In the genomic region with DNA sequence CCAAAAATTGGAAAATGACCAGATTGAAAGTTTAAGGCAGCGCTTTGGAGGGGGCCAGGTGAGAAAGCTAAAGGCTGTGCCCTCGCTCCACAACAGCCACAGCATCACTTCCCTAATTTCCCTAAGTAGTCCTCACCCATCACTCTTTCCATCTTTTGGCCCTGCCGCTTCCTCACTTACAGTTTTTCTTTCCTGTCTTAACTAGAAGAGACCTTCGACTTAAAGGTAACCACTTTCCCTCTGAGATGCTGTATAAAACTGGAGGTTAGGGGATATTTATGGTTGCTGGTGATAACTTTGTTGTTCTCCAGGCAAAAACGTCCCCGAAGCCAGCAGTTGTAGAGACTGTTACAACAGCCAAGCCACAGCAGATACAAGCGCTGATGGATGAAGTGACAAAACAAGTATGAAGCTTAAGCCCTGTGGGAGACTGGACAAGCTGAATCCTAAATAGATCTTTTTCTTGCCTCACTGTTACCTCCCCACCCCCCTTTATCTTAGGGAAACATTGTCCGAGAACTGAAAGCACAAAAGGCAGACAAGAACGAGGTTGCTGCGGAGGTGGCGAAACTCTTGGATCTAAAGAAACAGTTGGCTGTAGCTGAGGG, we compare ENCODE assay signal across 16 cellular contexts. TPM values are rescaled to one million over a fixed set of nuclear protein-coding genes. Genes with fewer than 3 reads are reported as not detected.
A peak's percentile ranks its signal among the peaks of the same experiment; 100 is the strongest.
DNase-seq lines count a peak whose midpoint lies in the region; ATAC-seq, FAIRE-seq and TF ChIP-seq lines count a peak whose summit lies in the region.
"Had no signal": no experiment of that assay in that cellular context is flagged by ENCODE, and none has a peak within 500 bp of the region (broad histone marks: within the 10 kb centered on the region; RNA-seq: fewer than 3 reads in every experiment).

No MANE protein-coding gene starts in this region.

- H3K27ac Mint-ChIP-seq in activated CD4-positive, alpha-beta T cell treated with anti-CD3 and anti-CD28 coated beads for 36 hours, result peak overlapping the region; percentile 43

- FAIRE-seq in GM12878 (lab: Jason Lieb, UNC), result no peak
- FAIRE-seq: A204.1 had no signal

- H3K4me3 ChIP-seq in HEK293 (ENCODE audit: low read depth, low read length) (no peak overlapping the region), GM12878 (no peak overlapping the region), neutrophil (ENCODE audit: low read depth in 1 of 2, low read length in 1 of 2) (no peak overlapping the region), coronary artery (no peak overlapping the region)

- H3K27me3 Mint-ChIP-seq in activated CD4-positive, alpha-beta T cell treated with anti-CD3 and anti-CD28 coated beads for 36 hours, result no peaks in the 10 kb centered on the region

- no peaks in the 10 kb centered on the region for H3K9me3 Mint-ChIP-seq in activated CD4-positive, alpha-beta T cell treated with anti-CD3 and anti-CD28 coated beads for 36 hours (ENCODE audit: low read depth)
- H3K9me3 Mint-ChIP-seq: activated T-helper 1 cell treated with anti-CD3 and anti-CD28 coated beads, Interleukin-12 subunit alpha, Interleukin-12 subunit beta, Interleukin-2, Interleukin-4 antibody, amounts not matched to agents 30 ng/mL and 10 ng/mL and 1 ng/mL, durations not matched to agents 14 hours and 24 hours and 36 hours had no signal

- H3K4me1 Mint-ChIP-seq in activated CD4-positive, alpha-beta T cell treated with anti-CD3 and anti-CD28 coated beads for 36 hours, result peaks cover 22% of the 10 kb centered on the region

- POLR2A ChIA-PET in activated CD4-positive, alpha-beta T cell treated with anti-CD3 and anti-CD28 coated beads for 36 hours (lab: Charles Lee), result interaction anchor here (1.2 kb wide), 1 partner anchor 13 kb away, joined by 8 read pairs; no protein-coding TSS in a partner anchor
- POLR2A ChIA-PET in HEK293 (lab: Yijun Ruan, JAX) (interaction anchor here (1.5 to 2.4 kb wide), 2 partner anchors 12 to 19 kb away, joined by 3 to 15 read pairs; no protein-coding TSS in a partner anchor), GM12878 (lab: Charles Lee) (interaction anchor here (0.9 kb wide), 1 partner anchor 35 kb away, joined by 4 read pairs; no protein-coding TSS in a partner anchor)

- peak; percentile 28; the same call in 1 of the 2 replicates for TF ChIP-seq POLR2A in GM12878 (IDR thresholded peaks at IDR 0.05; ENCODE audit: low read depth, low read length)

- CTCF ChIA-PET in activated CD4-positive, alpha-beta T cell treated with anti-CD3 and anti-CD28 coated beads for 36 hours (lab: Charles Lee), result no interaction called here
- CTCF ChIA-PET in HEK293 (lab: Yijun Ruan, JAX) (interaction anchor here (0.6 to 1.1 kb wide), 3 partner anchors 56 to 881 kb away, joined by 3 to 8 read pairs (median 5); no protein-coding TSS in a partner anchor), GM12878 (lab: Yijun Ruan, JAX) (interaction anchor here (1.3 to 4.0 kb wide), 4 partner anchors 8 to 57 kb away, joined by 3 to 13 read pairs (median 4); no protein-coding TSS in a partner anchor)

- H3K27ac ChIP-seq in HEK293 (ENCODE audit: extremely low read depth, low read depth, low read length) (no peak overlapping the region), GM12878 (ENCODE audit: control insufficient read depth, insufficient read depth) (no peak overlapping the region), neutrophil (peak overlapping the region; percentile 100), coronary artery (peak overlapping the region in 1 of 2 donors; percentile 98)

- BruUV-seq in GM12878 (replicated peaks; lab: Mats Ljungman, UMichigan), result TSS peak; percentile 45

- H3K27me3 ChIP-seq in GM12878 (replicated peaks in 1 of 2; ENCODE audit: control insufficient read depth in 2 of 2, insufficient read depth in 2 of 2, low read length in 1 of 2), result no peaks in the 10 kb centered on the region
- H3K27me3 ChIP-seq in neutrophil, result no peaks in the 10 kb centered on the region

- in situ Hi-C loops in GM12878 (cut with MboI) (no loop called here), ACHN (cut with HindIII; ENCODE audit: low pct_ligation_motif_present, low pct_unique_long_range_greater_than_20kb, low sequenced_read_pairs) (no loop called here)

- intact Hi-C loops in activated CD4-positive, alpha-beta T cell treated with anti-CD3 and anti-CD28 coated beads for 36 hours (cut with DNase I, micrococcal nuclease), result no loop called here
- intact Hi-C loops in GM12878 (cut with micrococcal nuclease; ENCODE audit: unreplicated experiment), result no loop called here

- H4K20me1 ChIP-seq in GM12878 (ENCODE audit: control insufficient read depth, insufficient read depth), result peaks cover 4% of the 10 kb centered on the region; the same call in 1 of the 2 replicates

- peaks cover 77% of the 10 kb centered on the region for H3K36me3 Mint-ChIP-seq in activated CD4-positive, alpha-beta T cell treated with anti-CD3 and anti-CD28 coated beads for 36 hours (ENCODE audit: low read depth)

- H3K36me3 ChIP-seq in HEK293 (ENCODE audit: control insufficient read depth in 2 of 2, insufficient read depth in 1 of 2, low read length in 2 of 2), result peaks cover 43 to 81% of the 10 kb centered on the region in 2 experiments
- peaks cover 33 to 45% of the 10 kb centered on the region in 2 experiments for H3K36me3 ChIP-seq in GM12878 (ENCODE audit: control insufficient read depth in 2 of 2, insufficient read depth in 2 of 2, low read length in 1 of 2)
- peaks cover 77% of the 10 kb centered on the region for H3K36me3 ChIP-seq in neutrophil

- WGBS in GM12878 (ENCODE audit: insufficient coverage, insufficient replicate concordance, low lambda C conversion rate, missing lambda C conversion rate), result 92% methylated on average over 11 of the region's 11 CpGs

- TF ChIP-seq EP300 in GM12878 (IDR thresholded peaks at IDR 0.05; ENCODE audit: borderline replicate concordance in 1 of 2, control insufficient read depth in 1 of 2, low read depth in 2 of 2, low read length in 2 of 2), result no peak

- SMC1A ChIA-PET in GM12878 (lab: Charles Lee; ENCODE audit: uncharacterized antibody, unreplicated experiment), result interaction anchor here (1.7 to 2.2 kb wide), 2 partner anchors 19 to 22 kb away, joined by 3 to 6 read pairs; no protein-coding TSS in a partner anchor

- ATAC-seq in activated CD4-positive, alpha-beta T cell treated with anti-CD3 and anti-CD28 coated beads for 36 hours, result no peak
- no peak for ATAC-seq in GM12878

- H3K79me2 ChIP-seq in GM12878 (ENCODE audit: control insufficient read depth, insufficient read depth, low read length), result peaks cover 27% of the 10 kb centered on the region

- H3K9me3 ChIP-seq in HEK293 (ENCODE audit: control insufficient read depth, insufficient read depth, low read depth, low read length), result no peaks in the 10 kb centered on the region
- H3K9me3 ChIP-seq in GM12878 (replicated peaks; ENCODE audit: control insufficient read depth, insufficient read depth, low read length), result no peaks in the 10 kb centered on the region
- no peaks in the 10 kb centered on the region for H3K9me3 ChIP-seq in neutrophil

- no peak overlapping the region for H3K9ac ChIP-seq in GM12878 (ENCODE audit: control insufficient read depth, insufficient read depth, low read length)

- H3K4me3 Mint-ChIP-seq in activated CD4-positive, alpha-beta T cell treated with anti-CD3 and anti-CD28 coated beads for 36 hours, result no peak overlapping the region
- H3K4me3 Mint-ChIP-seq: activated T-helper 1 cell treated with anti-CD3 and anti-CD28 coated beads, Interleukin-12 subunit alpha, Interleukin-12 subunit beta, Interleukin-2, Interleukin-4 antibody, amounts not matched to agents 30 ng/mL and 10 ng/mL and 1 ng/mL, durations not matched to agents 14 hours and 24 hours and 36 hours had no signal

- no peak for TF ChIP-seq RAD21 in GM12878 (IDR thresholded peaks at IDR 0.05; ENCODE audit: insufficient read depth, low read depth, low read length)

- 0 out of 2 replicates have a peak, but pooled peaks cover 2% of the 10 kb centered on the region for H3K4me1 ChIP-seq in HEK293 (ENCODE audit: control insufficient read depth, insufficient read depth, low read length)
- H3K4me1 ChIP-seq in GM12878 (ENCODE audit: control insufficient read depth, insufficient read depth, low read length), result peaks cover under 1% of the 10 kb centered on the region
- peaks cover 19 to 22% of the 10 kb centered on the region in 2 experiments for H3K4me1 ChIP-seq in neutrophil (ENCODE audit: control insufficient read depth in 1 of 2, insufficient read depth in 1 of 2, low read depth in 1 of 2, low read length in 1 of 2)

- RAD21 ChIA-PET in GM12878 (lab: Charles Lee; ENCODE audit: unreplicated experiment), result no interaction called here

- no peak for TF ChIP-seq CTCF in HEK293 (tag by site-specific recombination; IDR thresholded peaks at IDR 0.05)
- TF ChIP-seq CTCF in GM12878 (IDR thresholded peaks at IDR 0.05 in 2 of 3, conservative IDR thresholded peaks at IDR 0.05 in 1 of 3; ENCODE audit: control insufficient read depth in 2 of 3, extremely low read depth in 1 of 3, insufficient read depth in 1 of 3, low read depth in 3 of 3, low read length in 3 of 3), result no peak
- no peak for TF ChIP-seq CTCF in neutrophil (IDR thresholded peaks at IDR 0.05)
- TF ChIP-seq CTCF in coronary artery (IDR thresholded peaks at IDR 0.05), result no peak

- no peak overlapping the region for H3K4me2 ChIP-seq in GM12878 (ENCODE audit: control insufficient read depth, insufficient read depth)

- H2AFZ ChIP-seq in GM12878 (ENCODE audit: control insufficient read depth, low read depth, low read length), result no peak overlapping the region

- DNase-seq in activated CD4-positive, alpha-beta T cell treated with anti-CD3 and anti-CD28 coated beads for 36 hours, result no peak
- DNase-seq in activated CD4-positive, alpha-beta T cell treated with anti-CD3 and anti-CD28 coated beads, Interleukin-2, amount 50 U/mL, for 4 hours, result no peak
- DNase-seq in GM12878 (ENCODE audit: low read depth, low spot score), result no peak
- DNase-seq in ACHN, result no peak
- no peak for DNase-seq in effector CD8-positive, alpha-beta T cell (lab: John Stamatoyannopoulos, UW)
- no peak for DNase-seq in coronary artery (ENCODE audit: low spot score)
- DNase-seq: HCEC 1CT, NCI-H1105 treated with DMSO at 0.1 percent for 48 hours, NCI-H69, SHP77, WERI-Rb-1 had no signal

RNA-seq across cellular contexts. Expression of gene DDIT3, which starts 4.3 kb away (rescaled TPM):
- 10 to 100 TPM; 31.2 to 32.2 TPM for total RNA-seq in activated CD4-positive, alpha-beta T cell treated with anti-CD3 and anti-CD28 coated beads for 36 hours
- total RNA-seq in GM12878 (2013; cell fraction: nucleolus; rRNA removed), result 21.5 and 24.3 TPM in 2 replicates
- total RNA-seq in GM12878 (2014; rRNA removed) (9.7 and 9.8 TPM in 2 replicates), GM12878 (2014; rRNA removed; fragmentation: Illumina TruSeq; extraction: Trizol) (10.4 and 12.2 TPM in 2 replicates), GM12878 (2021) (8.2 and 9.2 TPM in 2 replicates)
- polyA plus RNA-seq in GM12878 (2011; ENCODE audit: low read depth), result 38.8 TPM
- polyA plus RNA-seq in GM12878 (2011; rRNA removed) (23.6 and 25.0 TPM in 2 replicates), GM12878 (2014; fragmentation: Illumina TruSeq; extraction: Trizol) (10.9 and 13.4 TPM in 2 replicates), GM12878 (2014; fragmentation: Nextera tagmentation; extraction: Ambion mirVana) (10 to 100 TPM; 26.8 to 28.9 TPM), GM12878 (2014; rRNA removed) (9.9 and 10.1 TPM in 2 replicates), GM12878 (2016; fragmentation: Nextera tagmentation; extraction: Ambion mirVana) (10 to 100 TPM; 20.0 to 21.7 TPM)
- polyA plus RNA-seq in GM12878 (2011; cell fraction: cytosol; rRNA removed), result 14.0 and 15.9 TPM in 2 replicates
- polyA plus RNA-seq in GM12878 (2011; cell fraction: nucleus; rRNA removed), result 25.8 and 42.9 TPM in 2 replicates
- polyA plus RNA-seq in GM12878 (2012), result 41.1 and 47.1 TPM in 2 replicates
- polyA minus RNA-seq in GM12878 (2011; rRNA and poly(A)+ RNA removed), result 17.3 and 23.4 TPM in 2 replicates
- 7.3 and 11.1 TPM in 2 replicates for polyA minus RNA-seq in GM12878 (2011; cell fraction: cytosol; rRNA and poly(A)+ RNA removed)
- 13.8 and 17.0 TPM in 2 replicates for polyA minus RNA-seq in GM12878 (2011; cell fraction: nucleus; rRNA and poly(A)+ RNA removed)

RNA-seq across cellular contexts. Expression of gene MBD6, which starts 6.6 kb away (rescaled TPM):
- 10 to 100 TPM; 31.3 to 43.6 TPM for total RNA-seq in activated CD4-positive, alpha-beta T cell treated with anti-CD3 and anti-CD28 coated beads for 36 hours
- total RNA-seq in GM12878 (2013; cell fraction: nucleolus; rRNA removed), result 16.4 and 19.1 TPM in 2 replicates
- total RNA-seq in GM12878 (2014; rRNA removed) (3.1 and 4.6 TPM in 2 replicates), GM12878 (2014; rRNA removed; fragmentation: Illumina TruSeq; extraction: Trizol) (3.5 and 3.7 TPM in 2 replicates), GM12878 (2021) (41.5 and 52.7 TPM in 2 replicates)
- polyA plus RNA-seq in GM12878 (2011; ENCODE audit: low read depth), result 12.0 TPM
- polyA plus RNA-seq in GM12878 (2011; rRNA removed) (2.0 and 3.8 TPM in 2 replicates), GM12878 (2014; fragmentation: Illumina TruSeq; extraction: Trizol) (5.9 and 12.7 TPM in 2 replicates), GM12878 (2014; fragmentation: Nextera tagmentation; extraction: Ambion mirVana) (1 to 10 TPM; 1.5 to 5.5 TPM), GM12878 (2014; rRNA removed) (20.2 and 24.3 TPM in 2 replicates), GM12878 (2016; fragmentation: Nextera tagmentation; extraction: Ambion mirVana) (1 to 10 TPM; 8.1 to 8.6 TPM)
- polyA plus RNA-seq in GM12878 (2011; cell fraction: cytosol; rRNA removed), result 1.8 and 1.9 TPM in 2 replicates
- polyA plus RNA-seq in GM12878 (2011; cell fraction: nucleus; rRNA removed), result 43.1 and 56.1 TPM in 2 replicates
- 18.4 and 22.0 TPM in 2 replicates for polyA plus RNA-seq in GM12878 (2012)
- polyA minus RNA-seq in GM12878 (2011; rRNA and poly(A)+ RNA removed), result 4.3 and 5.9 TPM in 2 replicates
- 3.6 and 6.3 TPM in 2 replicates for polyA minus RNA-seq in GM12878 (2011; cell fraction: cytosol; rRNA and poly(A)+ RNA removed)
- 11.7 and 19.9 TPM in 2 replicates for polyA minus RNA-seq in GM12878 (2011; cell fraction: nucleus; rRNA and poly(A)+ RNA removed)

RNA-seq across cellular contexts. Expression of gene MARS1, which starts 28.2 kb away (rescaled TPM):
- 100 to 1,000 TPM; 389 to 583 TPM for total RNA-seq in activated CD4-positive, alpha-beta T cell treated with anti-CD3 and anti-CD28 coated beads for 36 hours
- 122 and 126 TPM in 2 replicates for total RNA-seq in GM12878 (2013; cell fraction: nucleolus; rRNA removed)
- total RNA-seq in GM12878 (2014; rRNA removed) (138 and 155 TPM in 2 replicates), GM12878 (2014; rRNA removed; fragmentation: Illumina TruSeq; extraction: Trizol) (132 and 151 TPM in 2 replicates), GM12878 (2021) (208 and 212 TPM in 2 replicates)
- 84.1 TPM for polyA plus RNA-seq in GM12878 (2011; ENCODE audit: low read depth)
- polyA plus RNA-seq in GM12878 (2011; rRNA removed) (61.9 and 108 TPM in 2 replicates), GM12878 (2014; fragmentation: Illumina TruSeq; extraction: Trizol) (161 and 221 TPM in 2 replicates), GM12878 (2014; fragmentation: Nextera tagmentation; extraction: Ambion mirVana) (100 to 1,000 TPM in 1 of 2 experiments, 10 to 100 TPM in 1; 72.3 to 129 TPM), GM12878 (2014; rRNA removed) (137 and 156 TPM in 2 replicates), GM12878 (2016; fragmentation: Nextera tagmentation; extraction: Ambion mirVana) (100 to 1,000 TPM; 255 to 270 TPM)
- polyA plus RNA-seq in GM12878 (2011; cell fraction: cytosol; rRNA removed), result 94.9 and 95.4 TPM in 2 replicates
- 477 and 501 TPM in 2 replicates for polyA plus RNA-seq in GM12878 (2011; cell fraction: nucleus; rRNA removed)
- 85.5 and 109 TPM in 2 replicates for polyA plus RNA-seq in GM12878 (2012)
- 108 and 144 TPM in 2 replicates for polyA minus RNA-seq in GM12878 (2011; rRNA and poly(A)+ RNA removed)
- polyA minus RNA-seq in GM12878 (2011; cell fraction: cytosol; rRNA and poly(A)+ RNA removed), result 46.5 and 52.1 TPM in 2 replicates
- polyA minus RNA-seq in GM12878 (2011; cell fraction: nucleus; rRNA and poly(A)+ RNA removed), result 102 and 181 TPM in 2 replicates

RNA-seq across cellular contexts. Expression of gene DCTN2, which starts 31.0 kb away (rescaled TPM):
- total RNA-seq in activated CD4-positive, alpha-beta T cell treated with anti-CD3 and anti-CD28 coated beads for 36 hours, result 10 to 100 TPM; 69.7 to 81.2 TPM
- 50.6 and 63.3 TPM in 2 replicates for total RNA-seq in GM12878 (2013; cell fraction: nucleolus; rRNA removed)
- total RNA-seq in GM12878 (2014; rRNA removed), result 80.8 and 115 TPM in 2 replicates
- total RNA-seq in GM12878 (2014; rRNA removed; fragmentation: Illumina TruSeq; extraction: Trizol), result 81.4 and 83.9 TPM in 2 replicates
- total RNA-seq in GM12878 (2021), result 87.3 and 87.4 TPM in 2 replicates
- polyA plus RNA-seq in GM12878 (2011; ENCODE audit: low read depth), result 67.2 TPM
- 85.1 and 88.9 TPM in 2 replicates for polyA plus RNA-seq in GM12878 (2011; rRNA removed)
- 79.6 and 95.9 TPM in 2 replicates for polyA plus RNA-seq in GM12878 (2011; cell fraction: cytosol; rRNA removed)
- polyA plus RNA-seq in GM12878 (2011; cell fraction: nucleus; rRNA removed), result 72.6 and 91.7 TPM in 2 replicates
- polyA plus RNA-seq in GM12878 (2012), result 68.9 and 75.1 TPM in 2 replicates
- polyA plus RNA-seq in GM12878 (2014; fragmentation: Illumina TruSeq; extraction: Trizol), result 139 and 171 TPM in 2 replicates
- polyA plus RNA-seq in GM12878 (2014; fragmentation: Nextera tagmentation; extraction: Ambion mirVana), result 10 to 100 TPM; 32.3 to 60.7 TPM
- polyA plus RNA-seq in GM12878 (2014; rRNA removed), result 113 TPM in 2 replicates
- polyA plus RNA-seq in GM12878 (2016; fragmentation: Nextera tagmentation; extraction: Ambion mirVana), result 100 to 1,000 TPM; 115 to 117 TPM
- 66.8 and 93.9 TPM in 2 replicates for polyA minus RNA-seq in GM12878 (2011; rRNA and poly(A)+ RNA removed)
- polyA minus RNA-seq in GM12878 (2011; cell fraction: cytosol; rRNA and poly(A)+ RNA removed), result 47.0 and 53.5 TPM in 2 replicates
- 25.4 and 26.2 TPM in 2 replicates for polyA minus RNA-seq in GM12878 (2011; cell fraction: nucleus; rRNA and poly(A)+ RNA removed)

RNA-seq across cellular contexts. Expression of gene KIF5A, which starts 33.8 kb away (rescaled TPM):
- total RNA-seq in activated CD4-positive, alpha-beta T cell treated with anti-CD3 and anti-CD28 coated beads for 36 hours, result 1 to 10 TPM; 1.3 to 1.4 TPM
- 0.73 and 0.77 TPM in 2 replicates for total RNA-seq in GM12878 (2013; cell fraction: nucleolus; rRNA removed)
- total RNA-seq in GM12878 (2014; rRNA removed), result 1.0 and 1.1 TPM in 2 replicates
- total RNA-seq in GM12878 (2014; rRNA removed; fragmentation: Illumina TruSeq; extraction: Trizol), result 1.1 and 1.3 TPM in 2 replicates
- 2.2 and 2.9 TPM in 2 replicates for total RNA-seq in GM12878 (2021)
- polyA plus RNA-seq in GM12878 (2011; ENCODE audit: low read depth), result 0.24 TPM
- 0.48 and 0.56 TPM in 2 replicates for polyA plus RNA-seq in GM12878 (2011; rRNA removed)
- 0.30 and 0.31 TPM in 2 replicates for polyA plus RNA-seq in GM12878 (2011; cell fraction: cytosol; rRNA removed)
- 1.2 and 1.5 TPM in 2 replicates for polyA plus RNA-seq in GM12878 (2011; cell fraction: nucleus; rRNA removed)
- polyA plus RNA-seq in GM12878 (2012), result 0.51 and 0.79 TPM in 2 replicates
- 2.0 and 2.2 TPM in 2 replicates for polyA plus RNA-seq in GM12878 (2014; fragmentation: Illumina TruSeq; extraction: Trizol)
- polyA plus RNA-seq in GM12878 (2014; fragmentation: Nextera tagmentation; extraction: Ambion mirVana), result under 1 TPM; 0.35 to 0.44 TPM
- 1.7 and 2.0 TPM in 2 replicates for polyA plus RNA-seq in GM12878 (2014; rRNA removed)
- polyA plus RNA-seq in GM12878 (2016; fragmentation: Nextera tagmentation; extraction: Ambion mirVana), result under 1 TPM; 0.69 to 0.92 TPM
- 0.36 and 0.51 TPM in 2 replicates for polyA minus RNA-seq in GM12878 (2011; rRNA and poly(A)+ RNA removed)
- 0.10 TPM in 1 of 2 replicates, not detected in the other for polyA minus RNA-seq in GM12878 (2011; cell fraction: cytosol; rRNA and poly(A)+ RNA removed)
- 0.24 and 0.29 TPM in 2 replicates for polyA minus RNA-seq in GM12878 (2011; cell fraction: nucleus; rRNA and poly(A)+ RNA removed)
- total RNA-seq: HT1080 had no signal
